In the genomic region with DNA sequence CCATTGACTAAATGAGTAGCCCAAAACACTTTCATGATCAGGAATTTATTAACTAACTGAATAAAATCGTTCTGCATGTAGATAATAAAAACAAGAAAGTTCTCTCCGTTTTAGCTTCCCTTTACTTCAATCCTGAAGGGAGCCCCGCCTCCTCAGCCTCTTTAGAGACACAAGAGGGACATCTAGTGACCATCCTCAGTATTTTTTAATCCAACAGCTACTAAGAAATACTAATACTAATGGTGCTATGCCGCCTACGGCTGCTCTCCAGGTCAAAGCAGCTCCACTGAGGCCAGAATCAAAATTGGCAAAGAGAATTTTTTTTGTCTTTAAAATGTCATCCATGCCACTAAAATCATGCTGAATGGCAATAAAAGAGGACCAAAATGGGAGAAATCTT, we compare ENCODE assay signal across 8 cellular contexts. TPM values are rescaled to one million over a fixed set of nuclear protein-coding genes. Genes with fewer than 3 reads are reported as not detected.
A peak's percentile ranks its signal among the peaks of the same experiment; 100 is the strongest.
DNase-seq lines count a peak whose midpoint lies in the region; ATAC-seq, FAIRE-seq and TF ChIP-seq lines count a peak whose summit lies in the region.

No MANE protein-coding gene starts in this region.

- no peaks in the 10 kb centered on the region for H3K27me3 ChIP-seq in GM06990 (replicated peaks; ENCODE audit: control insufficient read depth, insufficient read depth, low read length)
- H3K27me3 ChIP-seq in small intestine (ENCODE audit: control insufficient read depth in 2 of 2, insufficient read depth in 2 of 2, low read length in 2 of 2), result peaks cover 3 to 8% of the 10 kb centered on the region in 2 donors

- H3K36me3 ChIP-seq in GM06990 (ENCODE audit: control insufficient read depth, insufficient read depth, low read length) (no peaks in the 10 kb centered on the region), small intestine (ENCODE audit: control insufficient read depth in 2 of 2, insufficient read depth in 2 of 2, low read length in 2 of 2) (no peaks in the 10 kb centered on the region)

- H3K27ac ChIP-seq in small intestine (ENCODE audit: low read depth in 1 of 2, low read length in 1 of 2), result no peak overlapping the region

- FAIRE-seq in small intestine (lab: Jason Lieb, UNC), result no peak

- intact Hi-C loops in activated CD4-positive, alpha-beta memory T cell treated with anti-CD3 and anti-CD28 coated beads for 36 hours (cut with micrococcal nuclease), result loop anchor here (5.0 kb wide), 2 partner anchors 46 to 1111 kb away; no protein-coding TSS in a partner anchor
- intact Hi-C loops in left ventricle myocardium superior (cut with micrococcal nuclease), result no loop called here

- POLR2A ChIA-PET in activated CD4-positive, alpha-beta memory T cell treated with anti-CD3 and anti-CD28 coated beads for 36 hours (lab: Charles Lee), result no interaction called here

- no peak overlapping the region for H3K4me3 ChIP-seq in GM06990 (replicated peaks; ENCODE audit: low read depth, low read length)
- no peak overlapping the region for H3K4me3 ChIP-seq in small intestine (ENCODE audit: low read depth in 1 of 2, low read length in 2 of 2)

- peaks cover 15% of the 10 kb centered on the region for H3K4me1 Mint-ChIP-seq in activated CD4-positive, alpha-beta memory T cell treated with anti-CD3 and anti-CD28 coated beads for 36 hours (ENCODE audit: low read depth)

- H3K36me3 Mint-ChIP-seq in activated CD4-positive, alpha-beta memory T cell treated with anti-CD3 and anti-CD28 coated beads for 36 hours, result no peaks in the 10 kb centered on the region

- DNase-seq in AG08396 (ENCODE audit: low spot score) (peak; percentile 71), GM06990 (ENCODE audit: extremely low read depth, insufficient read length) (no peak), NCI-H2029 treated with DMSO at 0.1 percent for 48 hours (lab: John Stamatoyannopoulos, UW) (peak; percentile 27), left ventricle myocardium superior (peak; percentile 29), small intestine (peak; percentile 31)
- peak; percentile 30 for DNase-seq in activated CD4-positive, alpha-beta memory T cell treated with anti-CD3 and anti-CD28 coated beads for 36 hours

- H3K9me3 ChIP-seq in small intestine (ENCODE audit: control insufficient read depth, low read depth), result no peaks in the 10 kb centered on the region

- no peak overlapping the region for H3K27ac Mint-ChIP-seq in activated CD4-positive, alpha-beta memory T cell treated with anti-CD3 and anti-CD28 coated beads for 36 hours

- no peaks in the 10 kb centered on the region for H3K4me1 ChIP-seq in small intestine (ENCODE audit: control insufficient read depth in 2 of 2, insufficient read depth in 1 of 2, low read depth in 1 of 2, low read length in 1 of 2)

- peaks cover 30% of the 10 kb centered on the region for H3K27me3 Mint-ChIP-seq in activated CD4-positive, alpha-beta memory T cell treated with anti-CD3 and anti-CD28 coated beads for 36 hours

- CTCF ChIA-PET in activated CD4-positive, alpha-beta memory T cell treated with anti-CD3 and anti-CD28 coated beads for 36 hours (lab: Charles Lee), result interaction anchor here (0.7 to 1.4 kb wide), 4 partner anchors 10 to 45 kb away, joined by 3 to 7 read pairs (median 3); no protein-coding TSS in a partner anchor

- 1 to 3% (median 2%) methylated on average over 5 of the region's 5 CpGs for WGBS in small intestine, 3 donors

- H3K9me3 Mint-ChIP-seq in activated CD4-positive, alpha-beta memory T cell treated with anti-CD3 and anti-CD28 coated beads for 36 hours, result no peaks in the 10 kb centered on the region

- ATAC-seq in HG02840 (IDR thresholded peaks at IDR 0.05; ENCODE audit: low FRiP score, unreplicated experiment), result peak; percentile 73
- peak; percentile 56 for ATAC-seq in left ventricle myocardium superior
- ATAC-seq in HG03457 (IDR thresholded peaks at IDR 0.05; ENCODE audit: unreplicated experiment), result no peak

- TF ChIP-seq CTCF in GM06990 (IDR thresholded peaks at IDR 0.05; ENCODE audit: insufficient read depth, low read length, poor library complexity, severe bottlenecking), result peak; percentile 37

- H3K4me3 Mint-ChIP-seq in activated CD4-positive, alpha-beta memory T cell treated with anti-CD3 and anti-CD28 coated beads for 36 hours, result no peak overlapping the region

RNA-seq across cellular contexts. Expression of gene PCDH19, which starts 3.2 kb away (rescaled TPM):
- not detected for total RNA-seq in activated CD4-positive, alpha-beta memory T cell treated with anti-CD3 and anti-CD28 coated beads for 36 hours
- total RNA-seq in left ventricle myocardium superior, result 0.84 TPM
- under 1 TPM in 1 of 3 donors, not detected in 2; 0.64 TPM for polyA plus RNA-seq in small intestine
